In genomic region chr7:84916161-84916560, GRCh38 we compare ENCODE assay signal across 2 cellular contexts.
TF ChIP-seq lines count a peak whose summit lies in the region.

No MANE protein-coding gene starts in this region.

TF ChIP-seq in GM23338, 12 proteins besides CTCF, POLR2A, EP300 and RAD21 (continued from another document):
- TF ChIP-seq, protein P1, sequence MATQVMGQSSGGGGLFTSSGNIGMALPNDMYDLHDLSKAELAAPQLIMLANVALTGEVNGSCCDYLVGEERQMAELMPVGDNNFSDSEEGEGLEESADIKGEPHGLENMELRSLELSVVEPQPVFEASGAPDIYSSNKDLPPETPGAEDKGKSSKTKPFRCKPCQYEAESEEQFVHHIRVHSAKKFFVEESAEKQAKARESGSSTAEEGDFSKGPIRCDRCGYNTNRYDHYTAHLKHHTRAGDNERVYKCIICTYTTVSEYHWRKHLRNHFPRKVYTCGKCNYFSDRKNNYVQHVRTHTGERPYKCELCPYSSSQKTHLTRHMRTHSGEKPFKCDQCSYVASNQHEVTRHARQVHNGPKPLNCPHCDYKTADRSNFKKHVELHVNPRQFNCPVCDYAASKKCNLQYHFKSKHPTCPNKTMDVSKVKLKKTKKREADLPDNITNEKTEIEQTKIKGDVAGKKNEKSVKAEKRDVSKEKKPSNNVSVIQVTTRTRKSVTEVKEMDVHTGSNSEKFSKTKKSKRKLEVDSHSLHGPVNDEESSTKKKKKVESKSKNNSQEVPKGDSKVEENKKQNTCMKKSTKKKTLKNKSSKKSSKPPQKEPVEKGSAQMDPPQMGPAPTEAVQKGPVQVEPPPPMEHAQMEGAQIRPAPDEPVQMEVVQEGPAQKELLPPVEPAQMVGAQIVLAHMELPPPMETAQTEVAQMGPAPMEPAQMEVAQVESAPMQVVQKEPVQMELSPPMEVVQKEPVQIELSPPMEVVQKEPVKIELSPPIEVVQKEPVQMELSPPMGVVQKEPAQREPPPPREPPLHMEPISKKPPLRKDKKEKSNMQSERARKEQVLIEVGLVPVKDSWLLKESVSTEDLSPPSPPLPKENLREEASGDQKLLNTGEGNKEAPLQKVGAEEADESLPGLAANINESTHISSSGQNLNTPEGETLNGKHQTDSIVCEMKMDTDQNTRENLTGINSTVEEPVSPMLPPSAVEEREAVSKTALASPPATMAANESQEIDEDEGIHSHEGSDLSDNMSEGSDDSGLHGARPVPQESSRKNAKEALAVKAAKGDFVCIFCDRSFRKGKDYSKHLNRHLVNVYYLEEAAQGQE (IDR thresholded peaks at IDR 0.05; ENCODE audit: unreplicated experiment) = no peak
- TF ChIP-seq JUNB (IDR thresholded peaks at IDR 0.05; ENCODE audit: unreplicated experiment) (no peak), ZNF331 (CRISPR knock-in tag; IDR thresholded peaks at IDR 0.05; ENCODE audit: low read depth) (no peak), NANOG (IDR thresholded peaks at IDR 0.05; ENCODE audit: borderline replicate concordance) (no peak), ZNF114 (CRISPR knock-in tag; IDR thresholded peaks at IDR 0.05) (no peak), EZH2 (IDR thresholded peaks at IDR 0.05; ENCODE audit: low read depth, unreplicated experiment) (no peak), CREB1 (CRISPR knock-in tag; IDR thresholded peaks at IDR 0.05; ENCODE audit: low read depth) (no peak), POLR2AphosphoS5 (IDR thresholded peaks at IDR 0.05; ENCODE audit: low read depth) (no peak)
- TF ChIP-seq, protein P2, sequence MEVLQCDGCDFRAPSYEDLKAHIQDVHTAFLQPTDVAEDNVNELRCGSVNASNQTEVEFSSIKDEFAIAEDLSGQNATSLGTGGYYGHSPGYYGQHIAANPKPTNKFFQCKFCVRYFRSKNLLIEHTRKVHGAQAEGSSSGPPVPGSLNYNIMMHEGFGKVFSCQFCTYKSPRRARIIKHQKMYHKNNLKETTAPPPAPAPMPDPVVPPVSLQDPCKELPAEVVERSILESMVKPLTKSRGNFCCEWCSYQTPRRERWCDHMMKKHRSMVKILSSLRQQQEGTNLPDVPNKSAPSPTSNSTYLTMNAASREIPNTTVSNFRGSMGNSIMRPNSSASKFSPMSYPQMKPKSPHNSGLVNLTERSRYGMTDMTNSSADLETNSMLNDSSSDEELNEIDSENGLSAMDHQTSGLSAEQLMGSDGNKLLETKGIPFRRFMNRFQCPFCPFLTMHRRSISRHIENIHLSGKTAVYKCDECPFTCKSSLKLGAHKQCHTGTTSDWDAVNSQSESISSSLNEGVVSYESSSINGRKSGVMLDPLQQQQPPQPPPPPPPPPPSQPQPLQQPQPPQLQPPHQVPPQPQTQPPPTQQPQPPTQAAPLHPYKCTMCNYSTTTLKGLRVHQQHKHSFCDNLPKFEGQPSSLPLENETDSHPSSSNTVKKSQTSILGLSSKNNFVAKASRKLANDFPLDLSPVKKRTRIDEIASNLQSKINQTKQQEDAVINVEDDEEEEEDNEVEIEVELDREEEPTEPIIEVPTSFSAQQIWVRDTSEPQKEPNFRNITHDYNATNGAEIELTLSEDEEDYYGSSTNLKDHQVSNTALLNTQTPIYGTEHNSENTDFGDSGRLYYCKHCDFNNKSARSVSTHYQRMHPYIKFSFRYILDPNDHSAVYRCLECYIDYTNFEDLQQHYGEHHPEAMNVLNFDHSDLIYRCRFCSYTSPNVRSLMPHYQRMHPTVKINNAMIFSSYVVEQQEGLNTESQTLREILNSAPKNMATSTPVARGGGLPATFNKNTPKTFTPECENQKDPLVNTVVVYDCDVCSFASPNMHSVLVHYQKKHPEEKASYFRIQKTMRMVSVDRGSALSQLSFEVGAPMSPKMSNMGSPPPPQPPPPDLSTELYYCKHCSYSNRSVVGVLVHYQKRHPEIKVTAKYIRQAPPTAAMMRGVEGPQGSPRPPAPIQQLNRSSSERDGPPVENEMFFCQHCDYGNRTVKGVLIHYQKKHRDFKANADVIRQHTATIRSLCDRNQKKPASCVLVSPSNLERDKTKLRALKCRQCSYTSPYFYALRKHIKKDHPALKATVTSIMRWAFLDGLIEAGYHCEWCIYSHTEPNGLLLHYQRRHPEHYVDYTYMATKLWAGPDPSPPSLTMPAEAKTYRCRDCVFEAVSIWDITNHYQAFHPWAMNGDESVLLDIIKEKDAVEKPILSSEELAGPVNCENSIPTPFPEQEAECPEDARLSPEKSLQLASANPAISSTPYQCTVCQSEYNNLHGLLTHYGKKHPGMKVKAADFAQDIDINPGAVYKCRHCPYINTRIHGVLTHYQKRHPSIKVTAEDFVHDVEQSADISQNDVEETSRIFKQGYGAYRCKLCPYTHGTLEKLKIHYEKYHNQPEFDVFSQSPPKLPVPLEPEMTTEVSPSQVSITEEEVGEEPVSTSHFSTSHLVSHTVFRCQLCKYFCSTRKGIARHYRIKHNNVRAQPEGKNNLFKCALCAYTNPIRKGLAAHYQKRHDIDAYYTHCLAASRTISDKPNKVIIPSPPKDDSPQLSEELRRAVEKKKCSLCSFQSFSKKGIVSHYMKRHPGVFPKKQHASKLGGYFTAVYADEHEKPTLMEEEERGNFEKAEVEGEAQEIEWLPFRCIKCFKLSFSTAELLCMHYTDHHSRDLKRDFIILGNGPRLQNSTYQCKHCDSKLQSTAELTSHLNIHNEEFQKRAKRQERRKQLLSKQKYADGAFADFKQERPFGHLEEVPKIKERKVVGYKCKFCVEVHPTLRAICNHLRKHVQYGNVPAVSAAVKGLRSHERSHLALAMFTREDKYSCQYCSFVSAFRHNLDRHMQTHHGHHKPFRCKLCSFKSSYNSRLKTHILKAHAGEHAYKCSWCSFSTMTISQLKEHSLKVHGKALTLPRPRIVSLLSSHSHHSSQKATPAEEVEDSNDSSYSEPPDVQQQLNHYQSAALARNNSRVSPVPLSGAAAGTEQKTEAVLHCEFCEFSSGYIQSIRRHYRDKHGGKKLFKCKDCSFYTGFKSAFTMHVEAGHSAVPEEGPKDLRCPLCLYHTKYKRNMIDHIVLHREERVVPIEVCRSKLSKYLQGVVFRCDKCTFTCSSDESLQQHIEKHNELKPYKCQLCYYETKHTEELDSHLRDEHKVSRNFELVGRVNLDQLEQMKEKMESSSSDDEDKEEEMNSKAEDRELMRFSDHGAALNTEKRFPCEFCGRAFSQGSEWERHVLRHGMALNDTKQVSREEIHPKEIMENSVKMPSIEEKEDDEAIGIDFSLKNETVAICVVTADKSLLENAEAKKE (CRISPR knock-in tag; IDR thresholded peaks at IDR 0.05) = no peak

TF ChIP-seq in liver, 16 proteins besides CTCF, POLR2A, EP300 and RAD21 (continued from another document):
- TF ChIP-seq, protein P1 (IDR thresholded peaks at IDR 0.05) = no peak
- TF ChIP-seq SP1 (IDR thresholded peaks at IDR 0.05) = no peak
